11 cellular contexts compared by ENCODE assay signal in genomic region chr5:154647760-154648143, GRCh38.
A peak's percentile ranks its signal among the peaks of the same experiment; 100 is the strongest.
DNase-seq lines count a peak whose midpoint lies in the region; ATAC-seq and TF ChIP-seq lines count a peak whose summit lies in the region.
"Had no signal": no experiment of that assay in that cellular context is flagged by ENCODE, and none has a peak within 500 bp of the region (broad histone marks: within the 10 kb centered on the region; RNA-seq: fewer than 3 reads in every experiment).

No MANE protein-coding gene starts in this region.

- H2BK120ac ChIP-seq in IMR-90 (ENCODE audit: low read depth, low read length) = no peak overlapping the region

- ATAC-seq in IMR-90 (ENCODE audit: low read depth) (no peak), GM21526 (IDR thresholded peaks at IDR 0.05; ENCODE audit: low FRiP score, unreplicated experiment) (no peak), HG03378 (IDR thresholded peaks at IDR 0.05; ENCODE audit: unreplicated experiment) (no peak)
- ATAC-seq: HCT116 had no signal

- no peak overlapping the region for H2AK9ac ChIP-seq in IMR-90 (replicated peaks; ENCODE audit: low read depth, low read length, poor library complexity)

- H3K27me3 Mint-ChIP-seq in Calu3 (ENCODE audit: unreplicated experiment) = peaks cover 13% of the 10 kb centered on the region

- peak overlapping the region; percentile 78 for H2AFZ ChIP-seq in IMR-90 (replicated peaks; ENCODE audit: low read length, poor library complexity)
- H2AFZ ChIP-seq in osteoblast (ENCODE audit: low read length) = peak overlapping the region; percentile 84

- H3K4me3 ChIP-seq in IMR-90 (ENCODE audit: insufficient read depth, low read depth, low read length) (no peak overlapping the region), epithelial cell of proximal tubule (ENCODE audit: low read depth, low read length) (peak overlapping the region; percentile 48), osteoblast (ENCODE audit: insufficient read depth, low read length) (peak overlapping the region; percentile 60)

- in situ Hi-C loops in IMR-90 (cut with MboI; ENCODE audit: low sequenced_read_pairs) = no loop called here

- DNase-seq in Calu3 (no peak), IMR-90 (no peak), epithelial cell of proximal tubule (ENCODE audit: low read depth) (no peak), osteoblast (ENCODE audit: insufficient read length, low spot score, missing footprints) (peak; percentile 83), epidermal melanocyte (ENCODE audit: insufficient read length, low spot score) (no peak), GM10248 (ENCODE audit: extremely low spot score) (no peak)
- DNase-seq: NCI-H1105 had no signal

- no peaks in the 10 kb centered on the region for H3K79me1 ChIP-seq in IMR-90 (ENCODE audit: low read depth in 1 of 2, low read length in 2 of 2)

- no peak overlapping the region for H2BK20ac ChIP-seq in IMR-90 (ENCODE audit: low read depth, low read length)

- H3K36me3 Mint-ChIP-seq in Calu3 (ENCODE audit: insufficient read depth, unreplicated experiment) = peaks cover 9% of the 10 kb centered on the region
- H3K36me3 Mint-ChIP-seq: brain had no signal

- peaks cover 4% of the 10 kb centered on the region; the same call in 1 of the 2 replicates for H3K9me3 ChIP-seq in IMR-90 (ENCODE audit: control insufficient read depth, insufficient read depth, low read length)
- H3K9me3 ChIP-seq in osteoblast (ENCODE audit: low read depth, low read length) = no peaks in the 10 kb centered on the region

- H4K8ac ChIP-seq in IMR-90 (ENCODE audit: low read depth in 2 of 2, low read length in 2 of 2) = no peak overlapping the region

- TF ChIP-seq CTCF in Calu3 (IDR thresholded peaks at IDR 0.05; ENCODE audit: unreplicated experiment) = no peak
- TF ChIP-seq CTCF in IMR-90 (conservative IDR thresholded peaks at IDR 0.05; ENCODE audit: low read depth, low read length) = no peak
- no peak for TF ChIP-seq CTCF in epithelial cell of proximal tubule (conservative IDR thresholded peaks at IDR 0.05; ENCODE audit: low read depth, low read length)
- no peak for TF ChIP-seq CTCF in osteoblast (IDR thresholded peaks at IDR 0.05; ENCODE audit: extremely low read depth, low read depth, low read length)
- TF ChIP-seq CTCF in GM10248 (IDR thresholded peaks at IDR 0.05; ENCODE audit: control extremely low read depth, extremely low read depth, low read depth, missing control alignments) = no peak

- no peak overlapping the region for H3K9ac ChIP-seq in IMR-90 (ENCODE audit: low read depth, low read length)

- WGBS in IMR-90 (ENCODE audit: extremely low coverage in 2 of 2, insufficient read length in 1 of 2), 2 experiments = no CpG with 5 or more reads among the region's 6 CpGs

- H3K27me3 ChIP-seq in IMR-90 (ENCODE audit: control insufficient read depth, insufficient read depth, low read length) (peaks cover 5% of the 10 kb centered on the region), osteoblast (ENCODE audit: insufficient read depth, low read length) (no peaks in the 10 kb centered on the region)

- no peak for TF ChIP-seq RAD21 in IMR-90 (IDR thresholded peaks at IDR 0.05; ENCODE audit: low read length)

- TF ChIP-seq POLR2A in IMR-90 (IDR thresholded peaks at IDR 0.05; ENCODE audit: low read depth, low read length) = no peak

- H2BK15ac ChIP-seq in IMR-90 (ENCODE audit: low read depth, low read length) = no peak overlapping the region

- CTCF ChIA-PET in Calu3 (lab: Charles Lee) (interaction anchor here (0.7 to 0.9 kb wide), 4 partner anchors 147 to 674 kb away, joined by 3 to 5 read pairs (median 3); no protein-coding TSS in a partner anchor), IMR-90 (lab: Yijun Ruan, JAX) (no interaction called here), GM10248 (lab: Yijun Ruan, JAX) (interaction anchor here (1.0 to 6.2 kb wide), 4 partner anchors 181 to 672 kb away, joined by 3 to 36 read pairs (median 3); no protein-coding TSS in a partner anchor)

- 0 out of 2 replicates have a peak, but pooled peaks cover under 1% of the 10 kb centered on the region for H3K4me1 ChIP-seq in IMR-90 (ENCODE audit: control insufficient read depth, insufficient read depth, low read length)
- H3K4me1 ChIP-seq in osteoblast (ENCODE audit: insufficient read depth, low read length) = peaks cover 10% of the 10 kb centered on the region

- intact Hi-C loops in Calu3 (cut with micrococcal nuclease; ENCODE audit: unreplicated experiment) = no loop called here
- intact Hi-C loops in IMR-90 (cut with micrococcal nuclease) = no loop called here

- POLR2A ChIA-PET in IMR-90 (lab: Charles Lee; ENCODE audit: unreplicated experiment) = no interaction called here
- POLR2A ChIA-PET in GM10248 (lab: Yijun Ruan, JAX) = no interaction called here

- H3K56ac ChIP-seq in IMR-90 (ENCODE audit: extremely low read depth, insufficient read depth, low read length) = no peak overlapping the region

- no peak overlapping the region for H4K91ac ChIP-seq in IMR-90 (ENCODE audit: insufficient read depth, low read depth, low read length)

- H3K9me1 ChIP-seq in IMR-90 (ENCODE audit: insufficient read depth, low read length) = no peaks in the 10 kb centered on the region

- peak overlapping the region; percentile 77 for H3K4me3 Mint-ChIP-seq in Calu3 (ENCODE audit: low read depth, unreplicated experiment)

- no TSS peak for BruUV-seq in Calu3 (replicated peaks; lab: Mats Ljungman, UMichigan)
- no TSS peak for BruUV-seq in IMR-90 (replicated peaks; lab: Mats Ljungman, UMichigan)

- H3K36me3 ChIP-seq in IMR-90 (ENCODE audit: control insufficient read depth, insufficient read depth, low read length) = no peaks in the 10 kb centered on the region
- no peaks in the 10 kb centered on the region for H3K36me3 ChIP-seq in osteoblast (ENCODE audit: insufficient read depth, low read length)

- no peaks in the 10 kb centered on the region for H4K20me1 ChIP-seq in IMR-90 (ENCODE audit: insufficient read depth, low read length)
- H4K20me1 ChIP-seq in osteoblast (ENCODE audit: insufficient read depth, low read length) = no peaks in the 10 kb centered on the region

- no peak overlapping the region for H3K23ac ChIP-seq in IMR-90 (ENCODE audit: low read depth, low read length)

- H2AK5ac ChIP-seq in IMR-90 (ENCODE audit: low read depth, low read length) = no peak overlapping the region

- H3K4ac ChIP-seq in IMR-90 (ENCODE audit: low read depth, low read length) = no peak overlapping the region

- H3K27ac ChIP-seq in IMR-90 (ENCODE audit: insufficient read depth, low read length) (no peak overlapping the region), osteoblast (ENCODE audit: low read depth, low read length) (no peak overlapping the region)

- peaks cover 10% of the 10 kb centered on the region for H3K9me3 Mint-ChIP-seq in Calu3 (ENCODE audit: low read depth, unreplicated experiment)

- H3K4me1 Mint-ChIP-seq in Calu3 (ENCODE audit: low read depth, unreplicated experiment) = peaks cover 17% of the 10 kb centered on the region

- no peak overlapping the region for H3K14ac ChIP-seq in IMR-90 (replicated peaks; ENCODE audit: low read depth, low read length)

- no peaks in the 10 kb centered on the region for H3K79me2 ChIP-seq in osteoblast (ENCODE audit: insufficient read depth, low read length)

- no peak overlapping the region for H2BK5ac ChIP-seq in IMR-90 (ENCODE audit: low read depth, low read length, poor library complexity, severe bottlenecking)

- no peak overlapping the region for H3K18ac ChIP-seq in IMR-90 (ENCODE audit: low read depth, low read length)

- H3K27ac Mint-ChIP-seq in Calu3 (ENCODE audit: unreplicated experiment) = peak overlapping the region; percentile 49

- dilution Hi-C loops in IMR-90 (cut with HindIII; ENCODE audit: low sequenced_read_pairs, unreplicated experiment) = no loop called here

- H3K4me2 ChIP-seq in IMR-90 (ENCODE audit: low read depth, low read length) = no peak overlapping the region
- H3K4me2 ChIP-seq in osteoblast (ENCODE audit: insufficient read depth, low read length) = peak overlapping the region; percentile 78

- no peak overlapping the region for H4K5ac ChIP-seq in IMR-90 (ENCODE audit: low read depth, low read length)

TF ChIP-seq in IMR-90, 13 proteins besides CTCF, POLR2A, EP300 and RAD21:
- no peak for TF ChIP-seq NFE2L2 (IDR thresholded peaks at IDR 0.05; ENCODE audit: low read depth, low read length)
- TF ChIP-seq CEBPB (IDR thresholded peaks at IDR 0.05; ENCODE audit: low read depth, low read length) = no peak
- TF ChIP-seq CHD1 (IDR thresholded peaks at IDR 0.05; ENCODE audit: low read depth, low read length) = no peak
